Comparison of ENCODE assay signal across 11 cellular contexts in the genomic region with DNA sequence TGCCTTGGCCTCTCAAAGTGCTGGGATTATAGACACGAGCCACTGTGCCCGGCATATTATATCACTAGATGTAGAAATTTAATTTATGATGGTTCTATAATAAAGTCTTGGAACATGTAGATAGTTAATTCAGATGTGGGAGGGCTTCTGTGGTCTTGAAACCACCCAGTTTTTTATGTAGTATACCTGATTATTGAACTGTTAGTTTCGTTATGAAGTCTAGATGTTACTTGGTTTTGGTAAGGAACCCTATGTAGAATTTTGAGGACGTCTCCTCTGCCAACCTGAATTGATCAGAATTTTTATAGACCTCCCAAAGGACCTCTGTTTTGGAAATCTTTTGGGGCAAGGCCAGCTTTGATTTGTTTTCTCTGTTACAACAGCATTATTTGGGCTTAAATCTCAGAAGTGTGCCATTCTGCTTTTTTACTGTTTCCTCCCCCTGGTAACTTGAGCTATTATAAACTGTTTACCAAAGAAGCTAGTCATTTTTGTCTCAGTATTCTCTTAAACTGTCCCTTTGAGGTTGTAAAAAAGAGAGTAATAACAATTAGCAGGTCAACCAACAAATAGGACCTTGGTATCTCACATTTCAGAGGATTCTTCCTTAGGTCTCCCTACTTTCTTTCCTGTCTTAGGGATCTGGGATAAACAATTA. TPM values are rescaled to one million over a fixed set of nuclear protein-coding genes. Genes with fewer than 3 reads are reported as not detected.
DNase-seq lines count a peak whose midpoint lies in the region; ATAC-seq and TF ChIP-seq lines count a peak whose summit lies in the region.
"Had no signal": no experiment of that assay in that cellular context is flagged by ENCODE, and none has a peak within 500 bp of the region (broad histone marks: within the 10 kb centered on the region; RNA-seq: fewer than 3 reads in every experiment).

No MANE protein-coding gene starts in this region.

- H3K36me3 Mint-ChIP-seq in activated CD8-positive, alpha-beta memory T cell treated with anti-CD3 and anti-CD28 coated beads, Interleukin-2, amount 10 ng/mL, durations not matched to agents 7 days and 5 days = peaks cover 7% of the 10 kb centered on the region

- H3K4me3 ChIP-seq in RWPE2 (ENCODE audit: severe bottlenecking) (no peak overlapping the region), prostate gland (no peak overlapping the region)
- H3K4me3 ChIP-seq: vagina had no signal

- H3K4me3 Mint-ChIP-seq in activated CD8-positive, alpha-beta memory T cell treated with anti-CD3 and anti-CD28 coated beads, Interleukin-2, amount 10 ng/mL, durations not matched to agents 7 days and 5 days = peak overlapping the region; percentile 38
- H3K4me3 Mint-ChIP-seq: nephron had no signal

- intact Hi-C loops in prostate gland (cut with DNase I) = no loop called here

- WGBS in prostate gland = 73% methylated on average over 4 of the region's 4 CpGs

- TF ChIP-seq CTCF in RWPE2 (IDR thresholded peaks at IDR 0.05; ENCODE audit: poor library complexity, severe bottlenecking) = no peak
- TF ChIP-seq CTCF in prostate gland (IDR thresholded peaks at IDR 0.05) = no peak

- H3K27me3 Mint-ChIP-seq in activated CD8-positive, alpha-beta memory T cell treated with anti-CD3 and anti-CD28 coated beads, Interleukin-2, amount 10 ng/mL, durations not matched to agents 7 days and 5 days = no peaks in the 10 kb centered on the region

- no peaks in the 10 kb centered on the region for H3K9me3 Mint-ChIP-seq in activated CD8-positive, alpha-beta memory T cell treated with anti-CD3 and anti-CD28 coated beads, Interleukin-2, amount 10 ng/mL, durations not matched to agents 7 days and 5 days (ENCODE audit: low read depth)
- H3K9me3 Mint-ChIP-seq: nephron had no signal

- H3K9me3 ChIP-seq in RWPE2 (ENCODE audit: severe bottlenecking) (no peaks in the 10 kb centered on the region), prostate gland (no peaks in the 10 kb centered on the region)
- H3K9me3 ChIP-seq: vagina had no signal

- peaks cover 58% of the 10 kb centered on the region for H3K4me1 ChIP-seq in RWPE2 (ENCODE audit: insufficient read depth, poor library complexity, severe bottlenecking)
- peaks cover 8% of the 10 kb centered on the region for H3K4me1 ChIP-seq in prostate gland (replicated peaks)

- CTCF ChIA-PET in activated CD8-positive, alpha-beta memory T cell treated with anti-CD3 and anti-CD28 coated beads, Interleukin-2, amount 10 ng/mL, durations not matched to agents 7 days and 5 days (lab: Charles Lee) = interaction anchor here (1.1 to 1.7 kb wide), 6 partner anchors 12 to 156 kb away, joined by 3 to 6 read pairs (median 3); no protein-coding TSS in a partner anchor

- H3K27ac ChIP-seq in RWPE2 (ENCODE audit: poor library complexity, severe bottlenecking) (peak overlapping the region; percentile 49), prostate gland (peak overlapping the region; percentile 17 to 20)

- H3K27me3 ChIP-seq in RWPE2 (ENCODE audit: insufficient read depth, poor library complexity, severe bottlenecking) (no peaks in the 10 kb centered on the region), prostate gland (replicated peaks; ENCODE audit: insufficient read depth) (no peaks in the 10 kb centered on the region)
- H3K27me3 ChIP-seq: vagina had no signal

- peak; percentile 54 for ATAC-seq in activated CD8-positive, alpha-beta memory T cell treated with anti-CD3 and anti-CD28 coated beads, Interleukin-2, amount 10 ng/mL, durations not matched to agents 7 days and 5 days
- ATAC-seq in HG02610 (IDR thresholded peaks at IDR 0.05; ENCODE audit: unreplicated experiment) (peak; percentile 69), RWPE2 (ENCODE audit: low read depth) (no peak)

- H3K27ac Mint-ChIP-seq in activated CD8-positive, alpha-beta memory T cell treated with anti-CD3 and anti-CD28 coated beads, Interleukin-2, amount 10 ng/mL, durations not matched to agents 7 days and 5 days = peak overlapping the region; percentile 68

- peaks cover 50% of the 10 kb centered on the region for H3K4me1 Mint-ChIP-seq in activated CD8-positive, alpha-beta memory T cell treated with anti-CD3 and anti-CD28 coated beads, Interleukin-2, amount 10 ng/mL, durations not matched to agents 7 days and 5 days

- DNase-seq in activated CD8-positive, alpha-beta memory T cell treated with anti-CD3 and anti-CD28 coated beads, Interleukin-2, amount 10 ng/mL, durations not matched to agents 7 days and 5 days = no peak
- DNase-seq in activated CD8-positive, alpha-beta memory T cell treated with anti-CD3 and anti-CD28 coated beads for 24 hours = no peak
- DNase-seq in RWPE2 (ENCODE audit: low spot score) (no peak), prostate gland (ENCODE audit: low spot score) (no peak), T1000 (lab: John Stamatoyannopoulos, UW) (no peak), DMS114 treated with DMSO at 0.1 percent for 48 hours (lab: John Stamatoyannopoulos, UW; ENCODE audit: unreplicated experiment) (no peak), ecto neural progenitor cell (ENCODE audit: low spot score) (no peak)
- DNase-seq: ACHN had no signal

- no peak for TF ChIP-seq POLR2A in prostate gland (IDR thresholded peaks at IDR 0.05)

- H3K36me3 ChIP-seq in RWPE2 (ENCODE audit: low read depth) (no peaks in the 10 kb centered on the region), prostate gland (no peaks in the 10 kb centered on the region)
- H3K36me3 ChIP-seq: vagina had no signal

RNA-seq across cellular contexts. Expression of a gene that starts 20.8 kb away (rescaled TPM):
- 100 to 1,000 TPM; 150 to 172 TPM for total RNA-seq in activated CD8-positive, alpha-beta memory T cell treated with anti-CD3 and anti-CD28 coated beads, Interleukin-2, amount 10 ng/mL, durations not matched to agents 7 days and 5 days
- total RNA-seq in prostate gland = 100 to 1,000 TPM; 102 to 195 TPM
